ENCODE assay signal across 1 cellular context in genomic region chr9:72315510-72316287, GRCh38.
A peak's percentile ranks its signal among the peaks of the same experiment; 100 is the strongest.
TF ChIP-seq lines count a peak whose summit lies in the region.

No MANE protein-coding gene starts in this region.

TF ChIP-seq in HEK293, 187 proteins besides CTCF, POLR2A, EP300 and RAD21 (continued from another document):
- TF ChIP-seq ZBTB20 (tag by site-specific recombination; IDR thresholded peaks at IDR 0.05) (0 out of 2 replicates have a peak, but pooled peaks have one; percentile 37), ZNF155 (tag by site-specific recombination; IDR thresholded peaks at IDR 0.05) (no peak), ZBTB6 (tag by site-specific recombination; IDR thresholded peaks at IDR 0.05) (peak; percentile 68; the same call in 1 of the 2 replicates)
